In genomic region chr16:19162085-19162484, GRCh38 we compare ENCODE assay signal across 2 cellular contexts.
TF ChIP-seq lines count a peak whose summit lies in the region.

No MANE protein-coding gene starts in this region.

TF ChIP-seq in IMR-90, 13 proteins besides CTCF, POLR2A, EP300 and RAD21:
- TF ChIP-seq RCOR1 (IDR thresholded peaks at IDR 0.05; ENCODE audit: insufficient replicate concordance, low read length) = no peak
- no peak for TF ChIP-seq MXI1 (IDR thresholded peaks at IDR 0.05; ENCODE audit: borderline replicate concordance, low read depth, low read length)
- no peak for TF ChIP-seq CHD1 (IDR thresholded peaks at IDR 0.05; ENCODE audit: low read depth, low read length)
- TF ChIP-seq BHLHE40 (IDR thresholded peaks at IDR 0.05; ENCODE audit: low read depth, low read length) = no peak
- TF ChIP-seq ELK1 (IDR thresholded peaks at IDR 0.05; ENCODE audit: borderline replicate concordance, low read depth, low read length) = no peak
- TF ChIP-seq RFX5 (IDR thresholded peaks at IDR 0.05; ENCODE audit: low read depth, low read length) = no peak
- no peak for TF ChIP-seq MAFK (IDR thresholded peaks at IDR 0.05; ENCODE audit: low read depth, low read length)
- TF ChIP-seq NFE2L2 (IDR thresholded peaks at IDR 0.05; ENCODE audit: low read depth, low read length) = no peak
- TF ChIP-seq, protein P1, sequence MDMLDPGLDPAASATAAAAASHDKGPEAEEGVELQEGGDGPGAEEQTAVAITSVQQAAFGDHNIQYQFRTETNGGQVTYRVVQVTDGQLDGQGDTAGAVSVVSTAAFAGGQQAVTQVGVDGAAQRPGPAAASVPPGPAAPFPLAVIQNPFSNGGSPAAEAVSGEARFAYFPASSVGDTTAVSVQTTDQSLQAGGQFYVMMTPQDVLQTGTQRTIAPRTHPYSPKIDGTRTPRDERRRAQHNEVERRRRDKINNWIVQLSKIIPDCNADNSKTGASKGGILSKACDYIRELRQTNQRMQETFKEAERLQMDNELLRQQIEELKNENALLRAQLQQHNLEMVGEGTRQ (IDR thresholded peaks at IDR 0.05; ENCODE audit: low read depth, low read length) = no peak
- TF ChIP-seq SMC3 (IDR thresholded peaks at IDR 0.05; ENCODE audit: low read depth, low read length) = no peak
- no peak for TF ChIP-seq FOS (IDR thresholded peaks at IDR 0.05; ENCODE audit: low read depth, low read length)
- no peak for TF ChIP-seq CEBPB (IDR thresholded peaks at IDR 0.05; ENCODE audit: low read depth, low read length)
- no peak for TF ChIP-seq MAZ (IDR thresholded peaks at IDR 0.05; ENCODE audit: borderline replicate concordance, low read depth, low read length)

TF ChIP-seq in K562, 482 proteins besides CTCF, POLR2A, EP300 and RAD21:
- TF ChIP-seq ZNF212 (CRISPR knock-in tag; IDR thresholded peaks at IDR 0.05) = no peak
- peak; percentile 35; the same call in 1 of the 2 replicates for TF ChIP-seq ATF7 (IDR thresholded peaks at IDR 0.05)
- TF ChIP-seq CTCFL (IDR thresholded peaks at IDR 0.05; ENCODE audit: borderline replicate concordance, insufficient read depth, low read depth, low read length, poor library complexity, severe bottlenecking) = no peak
- TF ChIP-seq, protein P2, sequence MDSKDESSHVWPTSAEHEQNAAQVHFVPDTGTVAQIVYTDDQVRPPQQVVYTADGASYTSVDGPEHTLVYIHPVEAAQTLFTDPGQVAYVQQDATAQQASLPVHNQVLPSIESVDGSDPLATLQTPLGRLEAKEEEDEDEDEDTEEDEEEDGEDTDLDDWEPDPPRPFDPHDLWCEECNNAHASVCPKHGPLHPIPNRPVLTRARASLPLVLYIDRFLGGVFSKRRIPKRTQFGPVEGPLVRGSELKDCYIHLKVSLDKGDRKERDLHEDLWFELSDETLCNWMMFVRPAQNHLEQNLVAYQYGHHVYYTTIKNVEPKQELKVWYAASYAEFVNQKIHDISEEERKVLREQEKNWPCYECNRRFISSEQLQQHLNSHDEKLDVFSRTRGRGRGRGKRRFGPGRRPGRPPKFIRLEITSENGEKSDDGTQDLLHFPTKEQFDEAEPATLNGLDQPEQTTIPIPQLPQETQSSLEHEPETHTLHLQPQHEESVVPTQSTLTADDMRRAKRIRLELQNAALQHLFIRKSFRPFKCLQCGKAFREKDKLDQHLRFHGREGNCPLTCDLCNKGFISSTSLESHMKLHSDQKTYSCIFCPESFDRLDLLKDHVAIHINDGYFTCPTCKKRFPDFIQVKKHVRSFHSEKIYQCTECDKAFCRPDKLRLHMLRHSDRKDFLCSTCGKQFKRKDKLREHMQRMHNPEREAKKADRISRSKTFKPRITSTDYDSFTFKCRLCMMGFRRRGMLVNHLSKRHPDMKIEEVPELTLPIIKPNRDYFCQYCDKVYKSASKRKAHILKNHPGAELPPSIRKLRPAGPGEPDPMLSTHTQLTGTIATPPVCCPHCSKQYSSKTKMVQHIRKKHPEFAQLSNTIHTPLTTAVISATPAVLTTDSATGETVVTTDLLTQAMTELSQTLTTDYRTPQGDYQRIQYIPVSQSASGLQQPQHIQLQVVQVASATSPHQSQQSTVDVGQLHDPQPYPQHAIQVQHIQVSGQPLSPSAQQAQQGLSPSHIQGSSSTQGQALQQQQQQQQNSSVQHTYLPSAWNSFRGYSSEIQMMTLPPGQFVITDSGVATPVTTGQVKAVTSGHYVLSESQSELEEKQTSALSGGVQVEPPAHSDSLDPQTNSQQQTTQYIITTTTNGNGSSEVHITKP (IDR thresholded peaks at IDR 0.05; ENCODE audit: partially characterized antibody) = peak; percentile 95
- no peak for TF ChIP-seq PRPF4 (IDR thresholded peaks at IDR 0.05; ENCODE audit: insufficient read depth, low read depth, low read length, poor library complexity, severe bottlenecking)
TF ChIP-seq in K562: peak in this region for 2.
